In the genomic region with DNA sequence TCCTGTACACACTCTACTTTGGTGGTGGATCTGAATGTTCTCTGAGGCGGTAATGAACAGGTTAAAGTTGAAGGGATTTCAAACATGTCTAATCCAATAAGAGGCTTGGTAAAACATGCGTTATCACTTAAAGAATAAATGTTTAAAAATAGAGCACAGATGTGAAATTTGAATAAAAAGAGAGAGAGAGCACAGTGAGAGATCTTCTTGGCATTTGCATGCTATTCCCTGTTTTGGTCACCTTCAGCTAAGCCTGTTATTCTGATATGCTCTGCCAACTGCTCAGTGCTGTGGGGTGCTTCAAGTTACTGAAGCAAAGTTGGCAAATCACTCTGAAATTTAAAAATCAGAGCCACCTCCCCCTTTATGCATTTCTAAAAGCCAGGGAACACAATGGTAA, we compare ENCODE assay signal across 15 cellular contexts.
DNase-seq lines count a peak whose midpoint lies in the region; ATAC-seq and TF ChIP-seq lines count a peak whose summit lies in the region.
"Had no signal": no experiment of that assay in that cellular context is flagged by ENCODE, and none has a peak within 500 bp of the region (broad histone marks: within the 10 kb centered on the region; RNA-seq: fewer than 3 reads in every experiment).

No MANE protein-coding gene starts in this region.

- CTCF ChIA-PET in CD8-positive, alpha-beta memory T cell (lab: Charles Lee), result no interaction called here

- DNase-seq in medulla oblongata (ENCODE audit: extremely low spot score), result no peak
- DNase-seq in DMS53 treated with DMSO at 0.1 percent for 48 hours (lab: John Stamatoyannopoulos, UW; ENCODE audit: unreplicated experiment), result no peak
- DNase-seq in CD8-positive, alpha-beta memory T cell, result no peak
- DNase-seq: activated CD4-positive, alpha-beta T cell treated with anti-CD3 and anti-CD28 coated beads for 48 hours; activated effector memory CD4-positive, alpha-beta T cell treated with Interleukin-2 at 50 U/mL for 16 hours; endodermal cell; GDM1; kidney glomerular epithelial cell; naive B cell; stimulated activated naive CD8-positive, alpha-beta T cell treated with anti-CD3 and anti-CD28 coated beads, Interleukin-15, amount 100 ng/mL, for 72 hours had no signal

- no peaks in the 10 kb centered on the region for H3K4me1 ChIP-seq in CD8-positive, alpha-beta memory T cell (ENCODE audit: insufficient read depth, low read length)

- H3K9me3 ChIP-seq in CD8-positive, alpha-beta memory T cell (ENCODE audit: low read length), result no peaks in the 10 kb centered on the region

- H3K4me3 Mint-ChIP-seq in CD8-positive, alpha-beta memory T cell, result no peak overlapping the region
- H3K4me3 Mint-ChIP-seq: endodermal cell; naive B cell; stimulated activated naive CD8-positive, alpha-beta T cell treated with anti-CD3 and anti-CD28 coated beads, Interleukin-15, amount 100 ng/mL, for 72 hours had no signal

- no peaks in the 10 kb centered on the region for H3K27me3 ChIP-seq in CD8-positive, alpha-beta memory T cell (ENCODE audit: insufficient read depth, low read length, poor library complexity, severe bottlenecking)

- H3K4me1 Mint-ChIP-seq in CD8-positive, alpha-beta memory T cell, result no peaks in the 10 kb centered on the region
- H3K4me1 Mint-ChIP-seq: naive B cell; stimulated activated naive CD8-positive, alpha-beta T cell treated with anti-CD3 and anti-CD28 coated beads, Interleukin-15, amount 100 ng/mL, for 72 hours had no signal

- POLR2A ChIA-PET in CD8-positive, alpha-beta memory T cell (lab: Charles Lee), result no interaction called here

- H3K4me3 ChIP-seq in CD8-positive, alpha-beta memory T cell (ENCODE audit: low read length), result no peak overlapping the region

- H3K27me3 Mint-ChIP-seq in CD8-positive, alpha-beta memory T cell, result peaks cover 2 to 4% of the 10 kb centered on the region in 2 donors

- H3K27ac Mint-ChIP-seq in CD8-positive, alpha-beta memory T cell, result no peak overlapping the region
- H3K27ac Mint-ChIP-seq: endodermal cell; naive B cell; stimulated activated naive CD8-positive, alpha-beta T cell treated with anti-CD3 and anti-CD28 coated beads, Interleukin-15, amount 100 ng/mL, for 72 hours had no signal

- peaks cover 0 to 9% (median 8%) of the 10 kb centered on the region in 5 donors for H3K9me3 Mint-ChIP-seq in CD8-positive, alpha-beta memory T cell
- H3K9me3 Mint-ChIP-seq: endodermal cell; stimulated activated naive CD8-positive, alpha-beta T cell treated with anti-CD3 and anti-CD28 coated beads, Interleukin-15, amount 100 ng/mL, for 72 hours had no signal

- ATAC-seq in GM18502 (IDR thresholded peaks at IDR 0.05; ENCODE audit: poor library complexity, unreplicated experiment), result peak; percentile 75
- ATAC-seq in GM19438 (IDR thresholded peaks at IDR 0.05; ENCODE audit: low read depth, unreplicated experiment), result peak; percentile 60
- peak; percentile 66 for ATAC-seq in HG02870 (IDR thresholded peaks at IDR 0.05; ENCODE audit: unreplicated experiment)
- no peak for ATAC-seq in HG03135 (IDR thresholded peaks at IDR 0.05; ENCODE audit: unreplicated experiment)
- ATAC-seq: stimulated activated naive CD8-positive, alpha-beta T cell treated with anti-CD3 and anti-CD28 coated beads, Interleukin-15, amount 100 ng/mL, for 72 hours had no signal

- no peak overlapping the region for H3K27ac ChIP-seq in CD8-positive, alpha-beta memory T cell (ENCODE audit: low read depth, low read length)

- H3K36me3 ChIP-seq in CD8-positive, alpha-beta memory T cell (ENCODE audit: insufficient read depth, low read length), result no peaks in the 10 kb centered on the region

- peak; percentile 60; the same call in 1 of the 2 replicates for TF ChIP-seq POLR2A in Raji (IDR thresholded peaks at IDR 0.05; ENCODE audit: insufficient read depth, low read depth, low read length)

- no peaks in the 10 kb centered on the region for H3K36me3 Mint-ChIP-seq in CD8-positive, alpha-beta memory T cell
- H3K36me3 Mint-ChIP-seq: naive B cell had no signal
